In genomic region chr14:91945776-91946305, GRCh38 we compare ENCODE assay signal across 13 cellular contexts. TPM values are rescaled to one million over a fixed set of nuclear protein-coding genes. Genes with fewer than 3 reads are reported as not detected.
DNase-seq lines count a peak whose midpoint lies in the region; ATAC-seq and TF ChIP-seq lines count a peak whose summit lies in the region.
"Had no signal": no experiment of that assay in that cellular context is flagged by ENCODE, and none has a peak within 500 bp of the region (broad histone marks: within the 10 kb centered on the region; RNA-seq: fewer than 3 reads in every experiment).

No MANE protein-coding gene starts in this region.

- no peaks in the 10 kb centered on the region for H3K9me3 ChIP-seq in osteoblast (ENCODE audit: low read depth, low read length)

- H3K4me3 ChIP-seq in osteoblast (ENCODE audit: insufficient read depth, low read length) = peak overlapping the region; percentile 78

- no peak for ATAC-seq in HG03108 (IDR thresholded peaks at IDR 0.05; ENCODE audit: unreplicated experiment)
- ATAC-seq in HG02852 (IDR thresholded peaks at IDR 0.05; ENCODE audit: unreplicated experiment) = no peak

- no peak for TF ChIP-seq CTCF in osteoblast (IDR thresholded peaks at IDR 0.05; ENCODE audit: extremely low read depth, low read depth, low read length)
- TF ChIP-seq CTCF in type B pancreatic cell (conservative IDR thresholded peaks at IDR 0.05) = no peak

- H3K4me3 Mint-ChIP-seq in type B pancreatic cell = peak overlapping the region; percentile 89

- peaks cover 45% of the 10 kb centered on the region for H3K27me3 Mint-ChIP-seq in type B pancreatic cell

- H3K27ac ChIP-seq in osteoblast (ENCODE audit: low read depth, low read length) = no peak overlapping the region
- H3K27ac ChIP-seq: 22Rv1, epithelial cell of prostate had no signal

- H3K4me1 Mint-ChIP-seq in type B pancreatic cell (ENCODE audit: unreplicated experiment) = peaks cover 11% of the 10 kb centered on the region

- peak; percentile 28 for DNase-seq in activated CD8-positive, alpha-beta memory T cell treated with anti-CD3 and anti-CD28 coated beads, Interleukin-2, amount 50 U/mL, for 48 hours
- DNase-seq in activated CD8-positive, alpha-beta memory T cell treated with anti-CD3 and anti-CD28 coated beads, Interleukin-2, amount 50 U/mL, for 4 hours = no peak
- DNase-seq in fibroblast of peridontal ligament (ENCODE audit: extremely low read depth) (peak; percentile 30), osteoblast (ENCODE audit: insufficient read length, low spot score, missing footprints) (no peak), type B pancreatic cell (ENCODE audit: extremely low spot score, unreplicated experiment) (no peak)
- no peak for DNase-seq in effector CD8-positive, alpha-beta T cell (lab: John Stamatoyannopoulos, UW)
- DNase-seq: activated CD4-positive, CD25-positive, alpha-beta regulatory T cell; activated T-cell treated with anti-CD3 and anti-CD28 coated beads, Interleukin-2, amount 50 U/mL, for 1 hour; NCI-H146 had no signal

- no peaks in the 10 kb centered on the region for H3K36me3 Mint-ChIP-seq in type B pancreatic cell

- H3K79me2 ChIP-seq in osteoblast (ENCODE audit: insufficient read depth, low read length) = peaks cover 4% of the 10 kb centered on the region

- H3K27me3 ChIP-seq in osteoblast (ENCODE audit: insufficient read depth, low read length) = no peaks in the 10 kb centered on the region

- H4K20me1 ChIP-seq in osteoblast (ENCODE audit: insufficient read depth, low read length) = no peaks in the 10 kb centered on the region

- no peaks in the 10 kb centered on the region for H3K36me3 ChIP-seq in osteoblast (ENCODE audit: insufficient read depth, low read length)

- H3K4me2 ChIP-seq in osteoblast (ENCODE audit: insufficient read depth, low read length) = peak overlapping the region; percentile 86

- peaks cover 13% of the 10 kb centered on the region for H3K4me1 ChIP-seq in osteoblast (ENCODE audit: insufficient read depth, low read length)

- H3K9me3 Mint-ChIP-seq in type B pancreatic cell = no peaks in the 10 kb centered on the region

- H2AFZ ChIP-seq in osteoblast (ENCODE audit: low read length) = peak overlapping the region; percentile 37

- no peak overlapping the region for H3K27ac Mint-ChIP-seq in type B pancreatic cell

RNA-seq across cellular contexts. Expression of gene FBLN5, which starts 1.7 kb away (rescaled TPM):
- 22.1 and 27.7 TPM in 2 replicates for total RNA-seq in osteoblast
- total RNA-seq in type B pancreatic cell (ENCODE audit: low replicate concordance) = 1.9 and 14.1 TPM in 2 replicates

Comparison
In these comparisons a context has a peak if more than half of its experiments do, and no peak if none do; other contexts are left out.
1. DNase-seq: peak in activated CD8-positive, alpha-beta memory T cell treated with anti-CD3 and anti-CD28 coated beads, Interleukin-2, amount 50 U/mL, for 48 hours (single experiment) and fibroblast of peridontal ligament (single experiment); none in activated CD8-positive, alpha-beta memory T cell treated with anti-CD3 and anti-CD28 coated beads, Interleukin-2, amount 50 U/mL, for 4 hours (single experiment), osteoblast (single experiment), type B pancreatic cell (single experiment) and effector CD8-positive, alpha-beta T cell (single experiment).